ENCODE assay signal across 2 cellular contexts in the genomic region with DNA sequence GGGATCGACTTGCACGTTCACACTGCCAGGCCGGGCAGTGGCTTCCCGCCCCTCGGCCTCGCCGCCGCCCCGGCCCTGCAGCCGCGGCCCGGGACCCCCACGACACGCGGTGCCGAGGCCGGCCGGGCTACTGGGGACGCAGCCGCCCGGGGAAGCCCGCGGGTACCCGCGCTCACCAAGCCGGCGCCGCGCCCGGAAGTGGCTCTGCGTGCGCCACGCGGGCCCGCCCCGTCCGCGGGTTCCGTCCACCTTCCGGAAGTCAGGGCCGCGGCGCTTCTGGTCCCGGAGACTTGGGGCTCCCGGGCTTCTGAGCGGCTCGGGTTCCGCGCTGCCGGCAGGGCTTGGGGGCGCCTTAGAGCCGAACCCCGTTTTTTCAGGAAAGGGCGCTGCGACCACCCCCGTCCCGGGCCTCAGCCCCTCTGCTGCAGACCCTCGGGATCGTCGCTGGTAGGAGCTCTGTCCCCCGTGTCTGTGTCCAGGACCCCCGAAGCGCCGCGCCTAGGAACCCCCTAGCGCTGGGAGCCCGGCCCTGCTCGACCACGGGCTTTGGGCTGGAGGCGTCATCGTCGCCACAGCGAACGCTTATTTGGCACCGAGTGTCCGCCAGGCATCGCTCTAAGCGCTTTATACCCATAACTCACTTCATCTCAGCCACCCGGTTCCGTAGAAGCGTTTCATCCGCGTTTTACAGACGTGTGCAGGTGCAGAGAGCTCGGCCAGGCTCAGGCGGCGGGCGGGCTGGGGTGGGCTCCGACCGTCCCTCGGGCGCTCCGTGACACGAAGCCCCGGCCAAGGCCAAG.
TF ChIP-seq lines count a peak whose summit lies in the region.

A gene with protein sequence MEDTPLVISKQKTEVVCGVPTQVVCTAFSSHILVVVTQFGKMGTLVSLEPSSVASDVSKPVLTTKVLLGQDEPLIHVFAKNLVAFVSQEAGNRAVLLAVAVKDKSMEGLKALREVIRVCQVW (minus strand): TSS at position 200 of the 800 bp plus-strand sequence. CDS start 693 bp downstream, outside the sequence.

TF ChIP-seq in IMR-90, 13 proteins besides CTCF, POLR2A, EP300 and RAD21 (continued from another document):
- TF ChIP-seq MAZ (IDR thresholded peaks at IDR 0.05; ENCODE audit: borderline replicate concordance, low read depth, low read length) (peak; percentile 63; the same call in 1 of the 2 replicates), CHD1 (IDR thresholded peaks at IDR 0.05; ENCODE audit: low read depth, low read length) (peak; percentile 88), BHLHE40 (IDR thresholded peaks at IDR 0.05; ENCODE audit: low read depth, low read length) (0 out of 2 replicates have a peak, but pooled peaks have one; percentile 11), FOS (IDR thresholded peaks at IDR 0.05; ENCODE audit: low read depth, low read length) (no peak)

TF ChIP-seq in PFSK-1, 5 proteins besides CTCF, POLR2A, EP300 and RAD21:
- TF ChIP-seq, protein P1, sequence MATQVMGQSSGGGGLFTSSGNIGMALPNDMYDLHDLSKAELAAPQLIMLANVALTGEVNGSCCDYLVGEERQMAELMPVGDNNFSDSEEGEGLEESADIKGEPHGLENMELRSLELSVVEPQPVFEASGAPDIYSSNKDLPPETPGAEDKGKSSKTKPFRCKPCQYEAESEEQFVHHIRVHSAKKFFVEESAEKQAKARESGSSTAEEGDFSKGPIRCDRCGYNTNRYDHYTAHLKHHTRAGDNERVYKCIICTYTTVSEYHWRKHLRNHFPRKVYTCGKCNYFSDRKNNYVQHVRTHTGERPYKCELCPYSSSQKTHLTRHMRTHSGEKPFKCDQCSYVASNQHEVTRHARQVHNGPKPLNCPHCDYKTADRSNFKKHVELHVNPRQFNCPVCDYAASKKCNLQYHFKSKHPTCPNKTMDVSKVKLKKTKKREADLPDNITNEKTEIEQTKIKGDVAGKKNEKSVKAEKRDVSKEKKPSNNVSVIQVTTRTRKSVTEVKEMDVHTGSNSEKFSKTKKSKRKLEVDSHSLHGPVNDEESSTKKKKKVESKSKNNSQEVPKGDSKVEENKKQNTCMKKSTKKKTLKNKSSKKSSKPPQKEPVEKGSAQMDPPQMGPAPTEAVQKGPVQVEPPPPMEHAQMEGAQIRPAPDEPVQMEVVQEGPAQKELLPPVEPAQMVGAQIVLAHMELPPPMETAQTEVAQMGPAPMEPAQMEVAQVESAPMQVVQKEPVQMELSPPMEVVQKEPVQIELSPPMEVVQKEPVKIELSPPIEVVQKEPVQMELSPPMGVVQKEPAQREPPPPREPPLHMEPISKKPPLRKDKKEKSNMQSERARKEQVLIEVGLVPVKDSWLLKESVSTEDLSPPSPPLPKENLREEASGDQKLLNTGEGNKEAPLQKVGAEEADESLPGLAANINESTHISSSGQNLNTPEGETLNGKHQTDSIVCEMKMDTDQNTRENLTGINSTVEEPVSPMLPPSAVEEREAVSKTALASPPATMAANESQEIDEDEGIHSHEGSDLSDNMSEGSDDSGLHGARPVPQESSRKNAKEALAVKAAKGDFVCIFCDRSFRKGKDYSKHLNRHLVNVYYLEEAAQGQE (IDR thresholded peaks at IDR 0.05; ENCODE audit: insufficient read depth in 1 of 2, low read depth in 2 of 2, low read length in 2 of 2), result peak in 1 of 2 experiments; percentile 59; a peak in 2 of 4 replicates
- peak; percentile 66; the same call in 1 of the 2 replicates for TF ChIP-seq SIN3A (IDR thresholded peaks at IDR 0.05; ENCODE audit: borderline replicate concordance, insufficient read depth, low read length)
- TF ChIP-seq TAF1 (IDR thresholded peaks at IDR 0.05; ENCODE audit: borderline replicate concordance, insufficient read depth, low read length), result peak; percentile 94
- peak; percentile 78 for TF ChIP-seq POLR2AphosphoS5 (IDR thresholded peaks at IDR 0.05; ENCODE audit: low read depth, low read length)
- peak; percentile 90 for TF ChIP-seq FOXP2 (optimal IDR thresholded peaks at IDR 0.05; ENCODE audit: borderline replicate concordance, extremely low read depth, extremely low read length, insufficient read depth)
TF ChIP-seq in PFSK-1: peak in this region for 5.
